ENCODE assay signal across 27 cellular contexts in the genomic region with DNA sequence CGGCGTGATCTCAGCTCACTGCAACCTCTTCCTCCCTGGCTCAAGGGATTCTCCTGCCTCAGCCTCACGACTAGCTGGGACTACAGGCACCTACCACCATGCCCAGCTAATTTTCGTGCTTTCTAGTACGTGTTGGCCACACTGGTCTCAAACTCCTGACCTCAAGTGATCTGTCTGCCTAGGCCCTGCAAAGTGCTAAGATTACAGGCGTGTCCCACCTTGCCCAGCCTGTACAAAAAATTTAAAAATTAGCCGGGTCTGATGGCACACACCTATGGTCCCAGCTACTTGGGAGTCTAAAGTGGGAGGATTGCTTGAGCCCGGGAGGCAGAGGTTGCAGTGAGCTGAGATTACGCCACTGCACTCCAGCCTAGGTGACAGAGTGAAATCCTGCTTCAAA. TPM values are rescaled to one million over a fixed set of nuclear protein-coding genes. Genes with fewer than 3 reads are reported as not detected.
"Had no signal": no experiment of that assay in that cellular context is flagged by ENCODE, and none has a peak within 500 bp of the region (broad histone marks: within the 10 kb centered on the region; RNA-seq: fewer than 3 reads in every experiment).

No MANE protein-coding gene starts in this region.

- DNase-seq: activated CD4-positive, alpha-beta T cell treated with anti-CD3 and anti-CD28 coated beads for 36 hours; activated CD4-positive, alpha-beta T cell treated with anti-CD3 and anti-CD28 coated beads, Interleukin-2, amount 10 ng/mL, durations not matched to agents 7 days and 5 days; activated CD4-positive, alpha-beta T cell treated with anti-CD3 and anti-CD28 coated beads, Interleukin-2, amount 50 U/mL, for 48 hours; activated CD8-positive, alpha-beta T cell treated with anti-CD3 and anti-CD28 coated beads, Interleukin-2, amount 10 ng/mL, durations not matched to agents 7 days and 5 days; activated gamma-delta T cell; activated naive CD4-positive, alpha-beta T cell treated with Interleukin-2 at 50 U/mL for 16 hours; activated naive CD8-positive, alpha-beta T cell treated with anti-CD3 and anti-CD28 coated beads, Interleukin-2, amount 10 ng/mL, durations not matched to agents 7 days and 5 days; activated T-cell treated with anti-CD3 and anti-CD28 coated beads, Interleukin-2, amount 50 U/mL, for 24 hours; amygdala; KG1; NCI-H1105; NCI-H1417 treated with DMSO at 0.1 percent for 48 hours; NCI-H187 treated with DMSO at 0.1 percent for 48 hours; NCI-H2081; NCI-H345; NCI-H524 treated with DMSO at 0.1 percent for 48 hours; PC-9; Right ventricle myocardium superior; SW 1271; T-helper 1 cell; T-helper 2 cell; T-helper 9 cell had no signal

- H3K4me3 Mint-ChIP-seq: activated CD4-positive, alpha-beta T cell treated with anti-CD3 and anti-CD28 coated beads for 36 hours; activated CD4-positive, alpha-beta T cell treated with anti-CD3 and anti-CD28 coated beads, Interleukin-2, amount 10 ng/mL, durations not matched to agents 7 days and 5 days; activated CD8-positive, alpha-beta T cell treated with anti-CD3 and anti-CD28 coated beads, Interleukin-2, amount 10 ng/mL, durations not matched to agents 7 days and 5 days; activated naive CD4-positive, alpha-beta T cell treated with anti-CD3 and anti-CD28 coated beads, Interleukin-2, amount 50 U/mL, for 24 hours; activated naive CD8-positive, alpha-beta T cell treated with anti-CD3 and anti-CD28 coated beads, Interleukin-2, amount 10 ng/mL, durations not matched to agents 7 days and 5 days; activated T-cell treated with anti-CD3 and anti-CD28 coated beads, Interleukin-2, amount 50 U/mL, for 24 hours had no signal

- H3K27ac Mint-ChIP-seq: activated CD4-positive, alpha-beta T cell treated with anti-CD3 and anti-CD28 coated beads for 36 hours; activated CD4-positive, alpha-beta T cell treated with anti-CD3 and anti-CD28 coated beads, Interleukin-2, amount 10 ng/mL, durations not matched to agents 7 days and 5 days; activated CD8-positive, alpha-beta T cell treated with anti-CD3 and anti-CD28 coated beads, Interleukin-2, amount 10 ng/mL, durations not matched to agents 7 days and 5 days; activated naive CD8-positive, alpha-beta T cell treated with anti-CD3 and anti-CD28 coated beads, Interleukin-2, amount 10 ng/mL, durations not matched to agents 7 days and 5 days; activated T-cell treated with anti-CD3 and anti-CD28 coated beads, Interleukin-2, amount 50 U/mL, for 24 hours; activated T-helper 2 cell treated with anti-CD3 and anti-CD28 coated beads, Interferon-gamma antibody, Interleukin-2, Interleukin-4, amounts not matched to agents 10 μg/mL and 5 μg/mL and 100 μg/mL, durations not matched to agents 14 hours and 24 hours and 36 hours had no signal

- H3K4me1 Mint-ChIP-seq: activated CD4-positive, alpha-beta T cell treated with anti-CD3 and anti-CD28 coated beads for 36 hours had no signal

- H3K9me3 Mint-ChIP-seq: activated CD4-positive, alpha-beta T cell treated with anti-CD3 and anti-CD28 coated beads, Interleukin-2, amount 10 ng/mL, durations not matched to agents 7 days and 5 days; activated naive CD4-positive, alpha-beta T cell treated with anti-CD3 and anti-CD28 coated beads, Interleukin-2, amount 50 U/mL, for 24 hours; activated naive CD8-positive, alpha-beta T cell treated with anti-CD3 and anti-CD28 coated beads, Interleukin-2, amount 10 ng/mL, durations not matched to agents 7 days and 5 days; activated T-cell treated with anti-CD3 and anti-CD28 coated beads, Interleukin-2, amount 50 U/mL, for 24 hours; activated T-helper 2 cell treated with anti-CD3 and anti-CD28 coated beads, Interferon-gamma antibody, Interleukin-2, Interleukin-4, amounts not matched to agents 10 μg/mL and 5 μg/mL and 100 μg/mL, durations not matched to agents 14 hours and 24 hours and 36 hours had no signal

- H3K27me3 ChIP-seq: ascending aorta had no signal

- H2AFZ ChIP-seq: PC-9 had no signal

- ATAC-seq: activated CD4-positive, alpha-beta T cell treated with anti-CD3 and anti-CD28 coated beads for 36 hours; activated CD8-positive, alpha-beta T cell treated with anti-CD3 and anti-CD28 coated beads, Interleukin-2, amount 10 ng/mL, durations not matched to agents 7 days and 5 days had no signal

- H3K4me2 ChIP-seq: PC-9 had no signal

- H3K4me3 ChIP-seq: ascending aorta, PC-9 had no signal

- H3K27ac ChIP-seq: ascending aorta, PC-9 had no signal

- H3K9me3 ChIP-seq: ascending aorta had no signal

RNA-seq across cellular contexts. Expression of gene PLK5, which starts 48.9 kb away (rescaled TPM):
- total RNA-seq: activated CD4-positive, alpha-beta T cell treated with anti-CD3 and anti-CD28 coated beads for 36 hours; activated CD4-positive, alpha-beta T cell treated with anti-CD3 and anti-CD28 coated beads, Interleukin-2, amount 10 ng/mL, durations not matched to agents 7 days and 5 days; activated CD8-positive, alpha-beta T cell treated with anti-CD3 and anti-CD28 coated beads, Interleukin-2, amount 10 ng/mL, durations not matched to agents 7 days and 5 days; activated naive CD8-positive, alpha-beta T cell treated with anti-CD3 and anti-CD28 coated beads, Interleukin-2, amount 10 ng/mL, durations not matched to agents 7 days and 5 days; activated T-helper 2 cell treated with anti-CD3 and anti-CD28 coated beads, Interferon-gamma antibody, Interleukin-2, Interleukin-4, amounts not matched to agents 10 μg/mL and 5 μg/mL and 100 μg/mL, durations not matched to agents 14 hours and 24 hours and 36 hours; ascending aorta; cardiac septum; LHCN-M2; PC-9; Right ventricle myocardium superior had no signal
